In the genomic region with DNA sequence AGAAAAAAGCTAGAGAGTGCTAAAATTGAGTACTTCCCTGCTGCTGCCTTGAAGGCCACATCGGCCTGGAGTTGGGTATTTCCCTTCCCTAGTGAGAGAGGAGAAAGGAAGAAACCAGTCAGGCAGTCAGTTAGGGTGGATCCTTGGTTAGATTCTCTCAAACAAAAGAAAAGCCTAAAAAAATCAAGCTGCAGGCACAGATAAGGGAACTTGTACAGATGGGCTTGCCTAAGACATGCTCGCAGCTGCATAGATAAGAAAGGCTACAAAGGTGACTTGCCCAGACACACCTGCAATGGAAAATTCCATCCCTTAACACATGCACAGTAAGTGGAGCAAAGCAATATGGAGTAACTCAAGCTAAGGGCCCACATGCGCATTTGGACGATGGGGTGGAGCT, we compare ENCODE assay signal across 1 cellular context.
TF ChIP-seq lines count a peak whose summit lies in the region.

No MANE protein-coding gene starts in this region.

TF ChIP-seq in GM23338, 12 proteins besides CTCF, POLR2A, EP300 and RAD21 (continued from another document):
- TF ChIP-seq STAT1 (IDR thresholded peaks at IDR 0.05; ENCODE audit: unreplicated experiment) = no peak
- no peak for TF ChIP-seq EZH2 (IDR thresholded peaks at IDR 0.05; ENCODE audit: low read depth, unreplicated experiment)
TF ChIP-seq in GM23338: peak in this region for 0.
